ENCODE assay signal across 8 cellular contexts in the genomic region with DNA sequence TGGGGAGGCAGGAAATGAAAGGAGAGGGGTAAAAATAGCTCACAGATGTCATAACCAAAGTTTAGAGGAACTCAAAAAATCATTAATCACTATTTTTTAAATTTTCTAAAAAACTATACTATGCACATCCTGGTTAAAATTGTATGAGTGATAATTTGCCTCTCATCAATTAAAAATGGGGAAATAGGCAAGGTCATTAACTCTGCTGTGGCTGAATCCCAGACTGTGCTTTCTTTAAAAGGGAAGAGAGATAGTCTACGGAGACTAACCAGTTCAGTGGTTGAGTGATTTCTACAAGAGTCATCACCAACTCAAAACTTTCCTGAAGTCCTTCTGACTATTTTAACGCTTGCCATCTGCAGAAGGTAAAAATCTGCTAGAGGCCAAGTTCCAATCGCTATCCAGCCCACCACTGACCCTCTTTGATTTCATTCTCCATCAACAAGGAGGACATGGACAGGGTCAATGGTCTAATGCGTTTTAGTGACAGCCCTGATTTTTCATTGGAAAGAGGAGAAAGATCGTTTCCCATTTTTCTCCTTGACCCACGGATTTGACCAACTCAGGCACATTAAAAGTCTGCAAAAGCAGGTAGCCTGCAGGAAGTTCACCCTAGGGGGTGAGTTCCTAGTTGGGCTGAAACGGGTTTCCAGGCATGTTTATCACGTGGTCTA. TPM values are rescaled to one million over a fixed set of nuclear protein-coding genes. Genes with fewer than 3 reads are reported as not detected.
DNase-seq lines count a peak whose midpoint lies in the region; ATAC-seq and TF ChIP-seq lines count a peak whose summit lies in the region.

No MANE protein-coding gene starts in this region.

- no peaks in the 10 kb centered on the region for H3K27me3 Mint-ChIP-seq in stimulated activated naive CD8-positive, alpha-beta T cell treated with anti-CD3 and anti-CD28 coated beads, Interleukin-15, Interleukin-2, amounts not matched to agents 100 ng/mL and 50 ng/mL, for 24 hours
- no peaks in the 10 kb centered on the region for H3K27me3 Mint-ChIP-seq in neural crest cell (ENCODE audit: low read depth)

- no peaks in the 10 kb centered on the region for H3K27me3 ChIP-seq in Panc1 (ENCODE audit: control insufficient read depth, insufficient read depth, low read length)

- H3K4me1 Mint-ChIP-seq in stimulated activated naive CD8-positive, alpha-beta T cell treated with anti-CD3 and anti-CD28 coated beads, Interleukin-15, Interleukin-2, amounts not matched to agents 100 ng/mL and 50 ng/mL, for 24 hours (ENCODE audit: low read depth) = peaks cover 74% of the 10 kb centered on the region
- peaks cover 54% of the 10 kb centered on the region for H3K4me1 Mint-ChIP-seq in neural crest cell

- no peak for ATAC-seq in stimulated activated naive CD8-positive, alpha-beta T cell treated with anti-CD3 and anti-CD28 coated beads, Interleukin-15, Interleukin-2, amounts not matched to agents 100 U/mL and 50 U/mL, for 24 hours
- peak; percentile 23 for ATAC-seq in HG02973 (IDR thresholded peaks at IDR 0.05; ENCODE audit: unreplicated experiment)
- peak; percentile 31; the same call in 1 of the 2 replicates for ATAC-seq in Panc1

- POLR2A ChIA-PET in Panc1 (lab: Charles Lee) = interaction anchor here (0.6 kb wide), 1 partner anchor 757 kb away, joined by 4 read pairs; no protein-coding TSS in a partner anchor

- TF ChIP-seq CTCF in Panc1 (IDR thresholded peaks at IDR 0.05) (no peak), neural crest cell (conservative IDR thresholded peaks at IDR 0.05) (no peak)

- H3K27ac Mint-ChIP-seq in stimulated activated naive CD8-positive, alpha-beta T cell treated with anti-CD3 and anti-CD28 coated beads, Interleukin-15, Interleukin-2, amounts not matched to agents 100 ng/mL and 50 ng/mL, for 24 hours = peak overlapping the region; percentile 89
- H3K27ac Mint-ChIP-seq in neural crest cell (ENCODE audit: unreplicated experiment) = no peak overlapping the region

- no peaks in the 10 kb centered on the region for H3K9me3 ChIP-seq in Panc1 (ENCODE audit: control insufficient read depth, insufficient read depth, low read depth, low read length)

- CTCF ChIA-PET in Panc1 (lab: Charles Lee) = no interaction called here

- H3K4me3 ChIP-seq in Panc1 (ENCODE audit: low read depth in 2 of 2, low read length in 2 of 2) = peak overlapping the region; percentile 76 to 91

- TSS peak; percentile 64 for BruUV-seq in Panc1 (replicated peaks; lab: Mats Ljungman, UMichigan)

- peaks cover 22% of the 10 kb centered on the region for H3K4me1 ChIP-seq in Panc1 (ENCODE audit: control insufficient read depth, insufficient read depth, low read length)

- H3K36me3 ChIP-seq in Panc1 (ENCODE audit: control insufficient read depth, insufficient read depth, low read length) = peaks cover 2% of the 10 kb centered on the region; the same call in 1 of the 2 replicates

- intact Hi-C loops in Panc1 (cut with micrococcal nuclease; ENCODE audit: unreplicated experiment) = no loop called here

- in situ Hi-C loops in Panc1 (cut with HindIII; ENCODE audit: low pct_unique_long_range_greater_than_20kb, low sequenced_read_pairs) = no loop called here

- H3K9me3 Mint-ChIP-seq in stimulated activated naive CD8-positive, alpha-beta T cell treated with anti-CD3 and anti-CD28 coated beads, Interleukin-15, Interleukin-2, amounts not matched to agents 100 ng/mL and 50 ng/mL, for 24 hours = peaks cover 14% of the 10 kb centered on the region
- H3K9me3 Mint-ChIP-seq in neural crest cell = peaks cover 9% of the 10 kb centered on the region

- peaks cover 46% of the 10 kb centered on the region for H3K36me3 Mint-ChIP-seq in stimulated activated naive CD8-positive, alpha-beta T cell treated with anti-CD3 and anti-CD28 coated beads, Interleukin-15, Interleukin-2, amounts not matched to agents 100 ng/mL and 50 ng/mL, for 24 hours (ENCODE audit: low read depth)
- H3K36me3 Mint-ChIP-seq in neural crest cell (ENCODE audit: low read depth) = peaks cover 16% of the 10 kb centered on the region

- H3K4me3 Mint-ChIP-seq in stimulated activated naive CD8-positive, alpha-beta T cell treated with anti-CD3 and anti-CD28 coated beads, Interleukin-15, Interleukin-2, amounts not matched to agents 100 ng/mL and 50 ng/mL, for 24 hours = peak overlapping the region; percentile 86
- peak overlapping the region; percentile 88 for H3K4me3 Mint-ChIP-seq in neural crest cell

- H3K27ac ChIP-seq in Panc1 (ENCODE audit: low read length) (peak overlapping the region; percentile 94), epithelial cell of prostate (peak overlapping the region; percentile 75)

- no peak for DNase-seq in stimulated activated naive CD8-positive, alpha-beta T cell treated with anti-CD3 and anti-CD28 coated beads, Interleukin-15, Interleukin-2, amounts not matched to agents 100 U/mL and 50 U/mL, for 24 hours
- DNase-seq in Panc1 (ENCODE audit: low read depth, low spot score) (no peak), epithelial cell of prostate (ENCODE audit: low read depth, low spot score) (no peak), neural crest cell (ENCODE audit: low read depth, low spot score) (no peak), NCI-H146 treated with DMSO at 0.1 percent for 48 hours (lab: John Stamatoyannopoulos, UW; ENCODE audit: unreplicated experiment) (no peak)
- DNase-seq in stimulated activated naive CD4-positive, alpha-beta T cell treated with Interleukin-2 at 50 U/mL for 16 hours (lab: John Stamatoyannopoulos, UW) = no peak

RNA-seq across cellular contexts. Expression of gene SUCLG2, which starts 0.8 kb away (rescaled TPM):
- total RNA-seq in Panc1 (2021; ENCODE audit: unreplicated experiment) (28.3 TPM), neural crest cell (36.4 and 39.3 TPM in 2 replicates)
- polyA plus RNA-seq in Panc1 (2012; ENCODE audit: insufficient read length) = 18.1 TPM
